17 cellular contexts compared by ENCODE assay signal in the genomic region with DNA sequence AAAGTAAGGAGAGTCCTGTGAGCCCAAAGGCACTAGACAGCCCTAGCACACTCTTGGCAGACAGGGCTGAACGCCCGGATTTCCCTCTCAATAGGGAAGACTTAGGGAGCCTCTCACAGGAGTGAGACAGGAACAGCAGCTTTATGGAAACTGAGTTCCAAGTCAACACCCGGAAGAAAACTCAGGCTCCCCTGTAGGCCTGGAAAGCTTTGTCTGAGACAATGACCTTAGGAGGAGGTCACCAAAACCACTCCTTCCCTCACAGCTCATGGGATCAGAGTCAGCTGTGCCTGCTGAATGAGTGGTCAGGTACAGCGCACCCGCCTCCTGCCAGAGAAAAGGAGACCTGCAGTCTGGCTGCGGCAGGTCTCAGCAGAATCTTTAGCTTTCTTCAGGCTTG.
A peak's percentile ranks its signal among the peaks of the same experiment; 100 is the strongest.
DNase-seq lines count a peak whose midpoint lies in the region; FAIRE-seq and TF ChIP-seq lines count a peak whose summit lies in the region.
"Had no signal": no experiment of that assay in that cellular context is flagged by ENCODE, and none has a peak within 500 bp of the region (broad histone marks: within the 10 kb centered on the region; RNA-seq: fewer than 3 reads in every experiment).

No MANE protein-coding gene starts in this region.

- no peak overlapping the region for H2BK5ac ChIP-seq in H9 (ENCODE audit: insufficient read length, low read length)

- H3K27ac Mint-ChIP-seq in H9, result no peak overlapping the region
- H3K27ac Mint-ChIP-seq: CD4-positive, alpha-beta T cell; stimulated activated naive CD8-positive, alpha-beta T cell treated with anti-CD3 and anti-CD28 coated beads, Interleukin-15, Interleukin-2, amounts not matched to agents 100 ng/mL and 50 ng/mL, for 24 hours had no signal

- no peak overlapping the region for H4K5ac ChIP-seq in H9 (ENCODE audit: insufficient read length, low read depth, low read length)

- DNase-seq in H9, result peak; percentile 73
- peak; percentile 76 for DNase-seq in WERI-Rb-1
- DNase-seq in right atrium auricular region (ENCODE audit: low spot score), result no peak
- DNase-seq in small intestine, result peak; percentile 25
- no peak for DNase-seq in NCI-H1436 (lab: John Stamatoyannopoulos, UW)
- DNase-seq in SHP77 treated with DMSO at 0.1 percent for 48 hours (lab: John Stamatoyannopoulos, UW), result no peak
- DNase-seq in dorsolateral prefrontal cortex, result no peak
- DNase-seq: activated CD8-positive, alpha-beta memory T cell treated with anti-CD3 and anti-CD28 coated beads for 24 hours; CD4-positive, alpha-beta T cell; foreskin keratinocyte; NCI-H1048; NCI-H2171 had no signal

- H3K79me1 ChIP-seq in H9 (ENCODE audit: insufficient read depth, low read depth, low read length, poor library complexity, severe bottlenecking), result no peaks in the 10 kb centered on the region

- no peaks in the 10 kb centered on the region for H3K79me2 ChIP-seq in H9 (ENCODE audit: insufficient read depth, low read length)

- no peak overlapping the region for H3K14ac ChIP-seq in H9 (ENCODE audit: insufficient read depth, low read length)

- no peak overlapping the region for H3K4me3 ChIP-seq in WERI-Rb-1 (ENCODE audit: low read depth, low read length)
- no peak overlapping the region for H3K4me3 ChIP-seq in right atrium auricular region
- H3K4me3 ChIP-seq in small intestine (ENCODE audit: low read depth in 1 of 2, low read length in 2 of 2), result no peak overlapping the region
- H3K4me3 ChIP-seq in dorsolateral prefrontal cortex, result no peak overlapping the region
- H3K4me3 ChIP-seq: HAP-1, smooth muscle cell had no signal

- no peak overlapping the region for H2AFZ ChIP-seq in H9 (ENCODE audit: low read length)

- intact Hi-C loops in dorsolateral prefrontal cortex (cut with DNase I), result loop anchor here in 1 of 2 donors (10.0 kb wide), 1 partner anchor 488 kb away; no protein-coding TSS in a partner anchor

- no peak overlapping the region for H2BK20ac ChIP-seq in H9 (ENCODE audit: low read depth, low read length, poor library complexity, severe bottlenecking)

- no peak overlapping the region for H4K8ac ChIP-seq in H9 (replicated peaks; ENCODE audit: insufficient read length, low read depth, low read length)

- H3K18ac ChIP-seq in H9 (ENCODE audit: insufficient read length, low read depth, low read length), result no peak overlapping the region

- no peaks in the 10 kb centered on the region for H3K9me3 ChIP-seq in H9 (ENCODE audit: control insufficient read depth, low read depth, low read length)
- H3K9me3 ChIP-seq in WERI-Rb-1 (ENCODE audit: severe bottlenecking), result no peaks in the 10 kb centered on the region
- no peaks in the 10 kb centered on the region for H3K9me3 ChIP-seq in right atrium auricular region
- H3K9me3 ChIP-seq in small intestine (ENCODE audit: control insufficient read depth, low read depth), result no peaks in the 10 kb centered on the region
- H3K9me3 ChIP-seq: HAP-1 had no signal

- no peak overlapping the region for H4K91ac ChIP-seq in H9 (ENCODE audit: insufficient read length, low read depth, low read length)

- no peaks in the 10 kb centered on the region for H3K23me2 ChIP-seq in H9 (ENCODE audit: insufficient read length, low read depth, low read length, poor library complexity, severe bottlenecking)

- H3K27ac ChIP-seq in H9 (ENCODE audit: insufficient read length, low read depth, low read length) (no peak overlapping the region), WERI-Rb-1 (peak overlapping the region; percentile 6; the same call in 1 of the 2 replicates), right atrium auricular region (peak overlapping the region; percentile 37 to 81), small intestine (ENCODE audit: low read depth in 1 of 2, low read length in 1 of 2) (no peak overlapping the region), dorsolateral prefrontal cortex (peak overlapping the region in 1 of 59 donors; percentile 27)
- H3K27ac ChIP-seq: foreskin keratinocyte, VCaP had no signal

- no peak overlapping the region for H3K23ac ChIP-seq in H9 (ENCODE audit: insufficient read length, low read depth, low read length)

- peaks cover 0 to 10% of the 10 kb centered on the region in 2 experiments; a peak in 3 of 5 replicates for H3K9me3 Mint-ChIP-seq in H9
- H3K9me3 Mint-ChIP-seq: CD4-positive, alpha-beta T cell had no signal

- no peak overlapping the region for H2BK12ac ChIP-seq in H9 (ENCODE audit: insufficient read length, low read depth, low read length)

- H3K27me3 ChIP-seq in H9 (ENCODE audit: insufficient read depth, low read length) (no peaks in the 10 kb centered on the region), WERI-Rb-1 (ENCODE audit: insufficient read depth, low read depth, severe bottlenecking) (no peaks in the 10 kb centered on the region), right atrium auricular region (no peaks in the 10 kb centered on the region), small intestine (ENCODE audit: control insufficient read depth in 2 of 2, insufficient read depth in 2 of 2, low read length in 2 of 2) (no peaks in the 10 kb centered on the region), dorsolateral prefrontal cortex (no peaks in the 10 kb centered on the region)
- H3K27me3 ChIP-seq: foreskin keratinocyte had no signal

- no peak overlapping the region for H3K4me2 ChIP-seq in H9 (ENCODE audit: insufficient read depth, insufficient read length, low read length)
- H3K4me2 ChIP-seq: smooth muscle cell had no signal

- H4K20me1 ChIP-seq in H9 (ENCODE audit: control insufficient read depth, insufficient read depth, insufficient read length), result no peaks in the 10 kb centered on the region

- H3K4ac ChIP-seq in H9 (ENCODE audit: low read depth, low read length), result no peak overlapping the region

- no peak overlapping the region for H3K9ac ChIP-seq in H9 (ENCODE audit: extremely low read depth, insufficient read length, low read length)

- no peak overlapping the region for H2BK120ac ChIP-seq in H9 (ENCODE audit: low read depth, low read length, poor library complexity, severe bottlenecking)

- no peak overlapping the region for H2AK5ac ChIP-seq in H9 (ENCODE audit: insufficient read length, low read length)

- no peak overlapping the region for H3T11ph ChIP-seq in H9 (ENCODE audit: low read length)

- peaks cover 3% of the 10 kb centered on the region; the same call in 1 of the 2 replicates for H3K27me3 Mint-ChIP-seq in H9 (ENCODE audit: low read depth)

- no peak overlapping the region for H2BK15ac ChIP-seq in H9 (ENCODE audit: low read depth, low read length)

- H3K36me3 ChIP-seq in WERI-Rb-1 (no peaks in the 10 kb centered on the region), right atrium auricular region (no peaks in the 10 kb centered on the region), small intestine (ENCODE audit: control insufficient read depth in 2 of 2, insufficient read depth in 2 of 2, low read length in 2 of 2) (no peaks in the 10 kb centered on the region)
- H3K36me3 ChIP-seq: HAP-1 had no signal

- no peak for FAIRE-seq in small intestine (lab: Jason Lieb, UNC)
- FAIRE-seq: astrocyte had no signal

- H3K56ac ChIP-seq in H9 (ENCODE audit: insufficient read length, low read depth, low read length), result no peak overlapping the region

- WGBS in H9 (ENCODE audit: extremely low coverage, insufficient read length, low lambda C conversion rate), result no CpG with 5 or more reads among the region's 6 CpGs
- WGBS in small intestine, 3 donors, result 76 to 85% (median 76%) methylated on average over 6 of the region's 6 CpGs

- H3K4me1 ChIP-seq in H9 (ENCODE audit: insufficient read depth, low read length) (no peaks in the 10 kb centered on the region), right atrium auricular region (peaks cover 0 to 55% of the 10 kb centered on the region in 2 donors), small intestine (ENCODE audit: control insufficient read depth in 2 of 2, insufficient read depth in 1 of 2, low read depth in 1 of 2, low read length in 1 of 2) (peaks cover 0 to 2% of the 10 kb centered on the region in 2 donors)
- H3K4me1 ChIP-seq: foreskin keratinocyte, HAP-1 had no signal

- TF ChIP-seq CTCF in H9 (conservative IDR thresholded peaks at IDR 0.05) (peak; percentile 56), WERI-Rb-1 (IDR thresholded peaks at IDR 0.05; ENCODE audit: low read depth, low read length) (peak; percentile 66), right atrium auricular region (IDR thresholded peaks at IDR 0.05) (peak in 1 of 2 donors; percentile 29), dorsolateral prefrontal cortex (IDR thresholded peaks at IDR 0.05 in 54 of 56, conservative IDR thresholded peaks at IDR 0.05 in 2 of 56; ENCODE audit: low read depth in 1 of 56, partially characterized antibody in 56 of 56) (peak in 11 of 56 donors; percentile 4 to 39 (median 23))

- H3K4me3 Mint-ChIP-seq in H9, result no peak overlapping the region
- H3K4me3 Mint-ChIP-seq: CD4-positive, alpha-beta T cell; stimulated activated naive CD8-positive, alpha-beta T cell treated with anti-CD3 and anti-CD28 coated beads, Interleukin-15, Interleukin-2, amounts not matched to agents 100 ng/mL and 50 ng/mL, for 24 hours had no signal

- H3K36me3 Mint-ChIP-seq in H9 (ENCODE audit: insufficient read depth in 1 of 3, low read depth in 3 of 3), result no peaks in the 10 kb centered on the region

- H3K4me1 Mint-ChIP-seq in H9, result peaks cover 34 to 41% of the 10 kb centered on the region in 2 experiments

Comparison
In these comparisons a context has a peak if more than half of its experiments do, and no peak if none do; other contexts are left out.
1. DNase-seq: peak in H9 (single experiment), WERI-Rb-1 (single experiment) and small intestine (single experiment); none in right atrium auricular region (single experiment), NCI-H1436 (single experiment), SHP77 treated with DMSO at 0.1 percent for 48 hours (single experiment) and dorsolateral prefrontal cortex (0 of 10).
2. H3K27ac ChIP-seq: peak in WERI-Rb-1 (single experiment) and right atrium auricular region (2 of 2); none in H9 (single experiment) and small intestine (0 of 2).